In the genomic region with DNA sequence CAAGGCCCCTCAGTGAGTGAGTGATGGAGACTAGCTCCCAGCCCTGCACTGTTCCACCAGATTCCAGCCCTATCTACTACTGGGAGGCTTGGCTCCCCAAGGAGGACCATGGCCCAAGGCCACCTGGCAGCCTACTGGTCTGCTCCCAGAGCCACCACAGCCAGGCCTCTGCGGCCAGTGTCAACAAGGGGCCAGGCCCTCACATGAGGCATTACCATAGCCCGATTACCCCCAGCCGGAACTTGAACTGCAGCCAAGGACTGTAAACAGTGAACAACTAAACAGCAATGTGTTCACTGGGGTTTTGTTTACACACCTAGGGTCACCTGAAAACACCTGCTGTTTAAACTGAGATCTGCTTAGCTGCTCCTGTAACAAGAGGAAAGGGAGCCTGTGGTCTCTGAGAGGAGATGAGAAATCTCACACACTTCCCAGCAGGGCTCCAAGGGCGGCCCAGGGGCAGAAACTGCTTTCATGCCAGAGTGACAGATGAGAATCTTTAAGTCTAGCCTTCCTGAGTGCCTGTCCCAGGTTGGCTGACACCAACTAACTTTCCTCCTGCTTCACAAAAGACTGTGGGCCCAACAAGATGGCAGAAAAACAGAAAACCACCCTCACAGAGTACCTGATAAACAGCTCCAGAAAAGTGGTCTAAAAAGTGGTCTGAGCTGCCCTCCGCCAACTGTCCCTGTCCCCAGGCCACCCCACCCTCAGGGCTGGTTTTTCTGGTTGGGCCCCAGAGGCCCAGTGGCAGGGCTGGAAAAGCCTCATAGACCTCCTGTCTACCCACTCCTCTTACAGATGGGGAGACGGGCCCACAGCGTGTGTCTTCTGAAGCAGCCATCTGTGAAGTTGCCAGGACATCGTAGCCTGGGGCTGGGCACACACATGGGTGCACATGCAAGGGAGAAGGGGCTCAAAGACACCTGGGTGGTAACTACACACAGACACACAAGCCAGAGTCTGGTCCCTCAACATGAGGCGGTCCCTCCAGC, we compare ENCODE assay signal across 8 cellular contexts. TPM values are rescaled to one million over a fixed set of nuclear protein-coding genes. Genes with fewer than 3 reads are reported as not detected.
DNase-seq lines count a peak whose midpoint lies in the region; ATAC-seq and TF ChIP-seq lines count a peak whose summit lies in the region.

No MANE protein-coding gene starts in this region.

- H3K27ac ChIP-seq in gastrocnemius medialis: peak overlapping the region; percentile 96 to 99 (median 98)

- H3K4me3 ChIP-seq in fibroblast of the aortic adventitia (ENCODE audit: low read depth, low read length) (no peak overlapping the region), gastrocnemius medialis (no peak overlapping the region)

- peaks cover 56 to 64% of the 10 kb centered on the region in 2 donors for H3K4me1 ChIP-seq in gastrocnemius medialis

- H3K27me3 ChIP-seq in gastrocnemius medialis: no peaks in the 10 kb centered on the region

- in situ Hi-C loops in gastrocnemius medialis (cut with MboI; ENCODE audit: low sequenced_read_pairs in 4 of 4): loop anchor here in 2 of 4 donors (5.0 kb wide), 1 partner anchor 36 kb away; no protein-coding TSS in a partner anchor

- DNase-seq in HuH-7 (ENCODE audit: low spot score): peak; percentile 93
- peak; percentile 86 for DNase-seq in NCI-H526 treated with DMSO at 0.1 percent for 48 hours (lab: John Stamatoyannopoulos, UW)
- DNase-seq in fibroblast of the aortic adventitia (ENCODE audit: low read depth): peak; percentile 67
- peak; percentile 62 to 68 for DNase-seq in gastrocnemius medialis
- DNase-seq in stimulated activated CD4-positive, alpha-beta T cell treated with anti-CD3 and anti-CD28 coated beads, Interleukin-4, amount 100 ng/mL, for 1 hour: no peak
- DNase-seq in NCI-H1436 treated with DMSO at 0.1 percent for 48 hours (lab: John Stamatoyannopoulos, UW): no peak
- no peak for DNase-seq in stimulated activated naive CD4-positive, alpha-beta T cell treated with Interleukin-2 at 50 U/mL for 16 hours (lab: John Stamatoyannopoulos, UW)

- intact Hi-C loops in gastrocnemius medialis (cut with DNase I; ENCODE audit: low total_unique reads): no loop called here

- peaks cover 2 to 90% of the 10 kb centered on the region in 2 donors for H3K36me3 ChIP-seq in gastrocnemius medialis

- no peak for TF ChIP-seq CTCF in fibroblast of the aortic adventitia (IDR thresholded peaks at IDR 0.05; ENCODE audit: insufficient read depth, low read length)
- TF ChIP-seq CTCF in gastrocnemius medialis (IDR thresholded peaks at IDR 0.05 in 4 of 5, conservative IDR thresholded peaks at IDR 0.05 in 1 of 5): no peak

- ATAC-seq in gastrocnemius medialis (peak; percentile 2 to 37), HG03457 (IDR thresholded peaks at IDR 0.05; ENCODE audit: unreplicated experiment) (no peak)

- no peak for TF ChIP-seq POLR2A in gastrocnemius medialis (IDR thresholded peaks at IDR 0.05)

- no peaks in the 10 kb centered on the region for H3K9me3 ChIP-seq in gastrocnemius medialis

RNA-seq across cellular contexts. Expression of a gene that starts 28.8 kb away (rescaled TPM):
- total RNA-seq in fibroblast of the aortic adventitia (ENCODE audit: low replicate concordance) (6.0 and 11.6 TPM in 2 replicates), gastrocnemius medialis (100 to 1,000 TPM; 129 to 260 (median 168) TPM)

Comparison
In these comparisons a context has a peak if more than half of its experiments do, and no peak if none do; other contexts are left out.
1. DNase-seq: peak in HuH-7 (single experiment), NCI-H526 treated with DMSO at 0.1 percent for 48 hours (single experiment), fibroblast of the aortic adventitia (single experiment) and gastrocnemius medialis (2 of 2); none in stimulated activated CD4-positive, alpha-beta T cell treated with anti-CD3 and anti-CD28 coated beads, Interleukin-4, amount 100 ng/mL, for 1 hour (single experiment), NCI-H1436 treated with DMSO at 0.1 percent for 48 hours (single experiment) and stimulated activated naive CD4-positive, alpha-beta T cell treated with Interleukin-2 at 50 U/mL for 16 hours (single experiment).
2. RNA of a gene that starts 28.8 kb away (total RNA-seq): 129 to 260 TPM in gastrocnemius medialis; 6.0 to 11.6 TPM in fibroblast of the aortic adventitia; every median in the first group is over 10 times any median in the second.